In genomic region chr2:72629062-72629461, GRCh38 we compare ENCODE assay signal across 29 cellular contexts.
DNase-seq lines count a peak whose midpoint lies in the region; ATAC-seq and TF ChIP-seq lines count a peak whose summit lies in the region.
"Had no signal": no experiment of that assay in that cellular context is flagged by ENCODE, and none has a peak within 500 bp of the region (broad histone marks: within the 10 kb centered on the region; RNA-seq: fewer than 3 reads in every experiment).

No MANE protein-coding gene starts in this region.

- H3K4me3 ChIP-seq in adipocyte (ENCODE audit: low read length) = no peak overlapping the region
- no peak overlapping the region for H3K4me3 ChIP-seq in psoas muscle
- H3K4me3 ChIP-seq in dorsolateral prefrontal cortex = no peak overlapping the region
- H3K4me3 ChIP-seq: BLaER1 treated with 17β-estradiol and CSF1 and Interleukin-3, amounts not matched to agents 10 nM and 100 nM; GM12878; GM23338; HAP-1 had no signal

- peak; percentile 38 for DNase-seq in adipocyte (ENCODE audit: low read depth)
- peak; percentile 41 for DNase-seq in fibroblast of gingiva (ENCODE audit: low read depth)
- DNase-seq in left cardiac atrium = no peak
- no peak for DNase-seq in psoas muscle
- DNase-seq in effector memory CD8-positive, alpha-beta T cell = no peak
- DNase-seq in stimulated activated effector memory CD8-positive, alpha-beta T cell treated with anti-CD3 and anti-CD28 coated beads, Interleukin-12 subunit alpha, Interleukin-12 subunit beta, amount 100 ng/mL, for 72 hours (ENCODE audit: low spot score in 2 of 2) = no peak
- DNase-seq in dorsolateral prefrontal cortex = no peak
- DNase-seq: ACHN; Caco-2; CD4-positive, alpha-beta memory T cell; DMS 273 treated with DMSO at 0.1 percent for 48 hours; DND-41; KBM-7; MM.1S; NCI-H1048; NCI-H1417 treated with DMSO at 0.1 percent for 48 hours; NCI-H1930; NCI-H345; NCI-H524; NCI-H774; NK-92 treated with Interleukin-12 subunit alpha and Interleukin-12 subunit beta, amount 100 ng/mL, for 24 hours had no signal

- H3K4me1 ChIP-seq in adipocyte (ENCODE audit: control insufficient read depth, insufficient read depth, low read length) (peaks cover 36% of the 10 kb centered on the region), psoas muscle (peaks cover 8% of the 10 kb centered on the region)
- H3K4me1 ChIP-seq: BLaER1 treated with 17β-estradiol and CSF1 and Interleukin-3, amounts not matched to agents 10 nM and 100 nM; Caco-2; HAP-1 had no signal

- H3K27me3 Mint-ChIP-seq in effector memory CD8-positive, alpha-beta T cell = no peaks in the 10 kb centered on the region
- H3K27me3 Mint-ChIP-seq: CD4-positive, alpha-beta memory T cell had no signal

- intact Hi-C loops in left cardiac atrium (cut with DNase I) = no loop called here
- intact Hi-C loops in psoas muscle (cut with DNase I) = no loop called here
- intact Hi-C loops in dorsolateral prefrontal cortex (cut with DNase I) = no loop called here

- ATAC-seq in left cardiac atrium = peak; percentile 67 to 86
- peak; percentile 69 to 92 (median 84) for ATAC-seq in psoas muscle
- ATAC-seq in effector memory CD8-positive, alpha-beta T cell (replicated peaks) = no peak
- ATAC-seq in stimulated activated effector memory CD8-positive, alpha-beta T cell treated with anti-CD3 and anti-CD28 coated beads, Interleukin-12 subunit alpha, Interleukin-12 subunit beta, amount 100 ng/mL, for 72 hours = no peak
- no peak for ATAC-seq in GM21390 (IDR thresholded peaks at IDR 0.05; ENCODE audit: unreplicated experiment)
- ATAC-seq: GM12878, GM23338, HepG2 had no signal

- TF ChIP-seq CTCF in psoas muscle (IDR thresholded peaks at IDR 0.05) (no peak), dorsolateral prefrontal cortex (IDR thresholded peaks at IDR 0.05 in 54 of 56, conservative IDR thresholded peaks at IDR 0.05 in 2 of 56; ENCODE audit: low read depth in 1 of 56, partially characterized antibody in 56 of 56) (no peak)

- H3K4me1 Mint-ChIP-seq in effector memory CD8-positive, alpha-beta T cell (ENCODE audit: low read depth in 2 of 2) = peaks cover 0 to 3% of the 10 kb centered on the region in 2 donors
- H3K4me1 Mint-ChIP-seq in stimulated activated effector memory CD8-positive, alpha-beta T cell treated with anti-CD3 and anti-CD28 coated beads, Interleukin-12 subunit alpha, Interleukin-12 subunit beta, amount 100 ng/mL, for 72 hours = no peaks in the 10 kb centered on the region
- H3K4me1 Mint-ChIP-seq: CD4-positive, alpha-beta memory T cell had no signal

- H3K27me3 ChIP-seq in adipocyte (replicated peaks; ENCODE audit: control insufficient read depth, insufficient read depth, low read length) = no peaks in the 10 kb centered on the region
- H3K27me3 ChIP-seq in psoas muscle (ENCODE audit: insufficient read depth in 3 of 3, low read length in 2 of 3) = no peaks in the 10 kb centered on the region
- no peaks in the 10 kb centered on the region for H3K27me3 ChIP-seq in dorsolateral prefrontal cortex
- H3K27me3 ChIP-seq: BLaER1 treated with 17β-estradiol and CSF1 and Interleukin-3, amounts not matched to agents 10 nM and 100 nM had no signal

- H3K9ac ChIP-seq in adipocyte (ENCODE audit: low read length) = no peak overlapping the region
- H3K9ac ChIP-seq: BLaER1 treated with 17β-estradiol and CSF1 and Interleukin-3, amounts not matched to agents 10 nM and 100 nM had no signal

- H3K27ac Mint-ChIP-seq in effector memory CD8-positive, alpha-beta T cell = no peak overlapping the region
- no peak overlapping the region for H3K27ac Mint-ChIP-seq in stimulated activated effector memory CD8-positive, alpha-beta T cell treated with anti-CD3 and anti-CD28 coated beads, Interleukin-12 subunit alpha, Interleukin-12 subunit beta, amount 100 ng/mL, for 72 hours
- H3K27ac Mint-ChIP-seq: CD4-positive, alpha-beta memory T cell; GM23338 had no signal

- no peak overlapping the region for H3K27ac ChIP-seq in psoas muscle
- peak overlapping the region in 1 of 59 donors; percentile 33 for H3K27ac ChIP-seq in dorsolateral prefrontal cortex
- H3K27ac ChIP-seq: BLaER1 treated with 17β-estradiol and CSF1 and Interleukin-3, amounts not matched to agents 10 nM and 100 nM; HL-60; RWPE1 had no signal

- no peaks in the 10 kb centered on the region for H3K36me3 Mint-ChIP-seq in effector memory CD8-positive, alpha-beta T cell (ENCODE audit: insufficient read depth)
- H3K36me3 Mint-ChIP-seq in stimulated activated effector memory CD8-positive, alpha-beta T cell treated with anti-CD3 and anti-CD28 coated beads, Interleukin-12 subunit alpha, Interleukin-12 subunit beta, amount 100 ng/mL, for 72 hours = no peaks in the 10 kb centered on the region

- no peaks in the 10 kb centered on the region for H3K36me3 ChIP-seq in adipocyte (ENCODE audit: control insufficient read depth, insufficient read depth, low read length, severe bottlenecking)
- no peaks in the 10 kb centered on the region for H3K36me3 ChIP-seq in psoas muscle (ENCODE audit: insufficient read depth in 1 of 2, low read depth in 1 of 2)
- H3K36me3 ChIP-seq: BLaER1 treated with 17β-estradiol and CSF1 and Interleukin-3, amounts not matched to agents 10 nM and 100 nM; HAP-1 had no signal

- no peaks in the 10 kb centered on the region for H3K9me3 Mint-ChIP-seq in effector memory CD8-positive, alpha-beta T cell
- H3K9me3 Mint-ChIP-seq in stimulated activated effector memory CD8-positive, alpha-beta T cell treated with anti-CD3 and anti-CD28 coated beads, Interleukin-12 subunit alpha, Interleukin-12 subunit beta, amount 100 ng/mL, for 72 hours = no peaks in the 10 kb centered on the region
- H3K9me3 Mint-ChIP-seq: CD4-positive, alpha-beta memory T cell; GM23338 had no signal

- H3K4me3 Mint-ChIP-seq in effector memory CD8-positive, alpha-beta T cell = no peak overlapping the region
- no peak overlapping the region for H3K4me3 Mint-ChIP-seq in stimulated activated effector memory CD8-positive, alpha-beta T cell treated with anti-CD3 and anti-CD28 coated beads, Interleukin-12 subunit alpha, Interleukin-12 subunit beta, amount 100 ng/mL, for 72 hours
- H3K4me3 Mint-ChIP-seq: CD4-positive, alpha-beta memory T cell; GM23338 had no signal

- H3K9me3 ChIP-seq in adipocyte (ENCODE audit: control insufficient read depth, low read length) (no peaks in the 10 kb centered on the region), psoas muscle (no peaks in the 10 kb centered on the region)
- H3K9me3 ChIP-seq: BLaER1 treated with 17β-estradiol and CSF1 and Interleukin-3, amounts not matched to agents 10 nM and 100 nM; Caco-2; HAP-1 had no signal

- 26 to 43% (median 38%) methylated on average over 1 of the region's 1 CpG for WGBS in psoas muscle, 3 donors

Comparison
In these comparisons a context has a peak if more than half of its experiments do, and no peak if none do; other contexts are left out.
1. DNase-seq: peak in adipocyte (single experiment) and fibroblast of gingiva (single experiment); none in left cardiac atrium (single experiment), psoas muscle (0 of 2), effector memory CD8-positive, alpha-beta T cell (0 of 3), stimulated activated effector memory CD8-positive, alpha-beta T cell treated with anti-CD3 and anti-CD28 coated beads, Interleukin-12 subunit alpha, Interleukin-12 subunit beta, amount 100 ng/mL, for 72 hours (0 of 2) and dorsolateral prefrontal cortex (0 of 10).
2. ATAC-seq: peak in left cardiac atrium (2 of 2) and psoas muscle (4 of 4); none in effector memory CD8-positive, alpha-beta T cell (single experiment), stimulated activated effector memory CD8-positive, alpha-beta T cell treated with anti-CD3 and anti-CD28 coated beads, Interleukin-12 subunit alpha, Interleukin-12 subunit beta, amount 100 ng/mL, for 72 hours (single experiment) and GM21390 (single experiment).